Comparison of ENCODE assay signal across 20 cellular contexts in the genomic region with DNA sequence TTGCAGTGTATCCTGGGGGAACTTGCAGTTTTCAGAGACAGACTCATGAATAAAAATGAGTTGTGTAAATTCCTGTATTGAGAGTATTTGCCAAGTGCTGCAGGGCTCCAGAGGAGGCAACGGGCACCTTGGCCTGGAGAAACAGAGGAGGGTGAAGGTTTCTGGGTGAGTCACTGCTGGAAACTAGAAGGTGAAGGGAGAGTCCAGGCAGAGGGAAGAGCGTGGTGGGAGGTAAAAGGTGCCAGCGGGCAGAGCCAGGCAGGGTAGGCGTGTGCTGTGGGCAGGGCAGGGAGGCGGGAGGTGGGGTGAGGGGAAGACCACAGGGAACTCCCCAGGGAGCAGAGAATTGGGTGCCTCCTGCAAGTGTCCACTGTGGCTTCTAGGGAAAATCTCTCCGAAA.
DNase-seq lines count a peak whose midpoint lies in the region; ATAC-seq and TF ChIP-seq lines count a peak whose summit lies in the region.
"Had no signal": no experiment of that assay in that cellular context is flagged by ENCODE, and none has a peak within 500 bp of the region (broad histone marks: within the 10 kb centered on the region; RNA-seq: fewer than 3 reads in every experiment).

No MANE protein-coding gene starts in this region.

- H3K27ac ChIP-seq in foreskin keratinocyte, result peak overlapping the region; percentile 91
- H3K27ac ChIP-seq: neutrophil, thoracic aorta had no signal

- H3K4me1 Mint-ChIP-seq in type B pancreatic cell (ENCODE audit: unreplicated experiment), result no peaks in the 10 kb centered on the region

- ATAC-seq in foreskin keratinocyte, result peak; percentile 89
- no peak for ATAC-seq in HG03469 (IDR thresholded peaks at IDR 0.05; ENCODE audit: unreplicated experiment)
- no peak for ATAC-seq in GM19023 (IDR thresholded peaks at IDR 0.05; ENCODE audit: unreplicated experiment)
- ATAC-seq: activated CD8-positive, alpha-beta T cell treated with anti-CD3 and anti-CD28 coated beads, Interleukin-2, amount 10 ng/mL, durations not matched to agents 7 days and 5 days; activated T-cell treated with anti-CD3 and anti-CD28 coated beads, Interleukin-2, amount 50 U/mL, for 4 hours; GM23338 had no signal

- no peaks in the 10 kb centered on the region for H3K27me3 ChIP-seq in foreskin keratinocyte
- H3K27me3 ChIP-seq: neutrophil, right atrium auricular region had no signal

- peak overlapping the region; percentile 36 for H3K27ac Mint-ChIP-seq in type B pancreatic cell
- H3K27ac Mint-ChIP-seq: activated CD8-positive, alpha-beta T cell treated with anti-CD3 and anti-CD28 coated beads, Interleukin-2, amount 10 ng/mL, durations not matched to agents 7 days and 5 days; GM23338 had no signal

- TF ChIP-seq CTCF in foreskin keratinocyte (conservative IDR thresholded peaks at IDR 0.05), result no peak
- TF ChIP-seq CTCF in type B pancreatic cell (conservative IDR thresholded peaks at IDR 0.05), result no peak

- H3K9me3 Mint-ChIP-seq in type B pancreatic cell, result no peaks in the 10 kb centered on the region
- H3K9me3 Mint-ChIP-seq: activated T-cell treated with anti-CD3 and anti-CD28 coated beads, Interleukin-2, amount 50 U/mL, for 4 hours had no signal

- H3K36me3 Mint-ChIP-seq in type B pancreatic cell, result no peaks in the 10 kb centered on the region

- peaks cover 6% of the 10 kb centered on the region for H3K27me3 Mint-ChIP-seq in type B pancreatic cell

- DNase-seq in HPDE6-E6E7 (ENCODE audit: extremely low spot score), result peak; percentile 53
- peak; percentile 33 for DNase-seq in SW480 (ENCODE audit: low spot score)
- peak in 1 of 2 donors; percentile 68 for DNase-seq in foreskin keratinocyte
- DNase-seq in type B pancreatic cell (ENCODE audit: extremely low spot score, unreplicated experiment), result no peak
- DNase-seq in DMS153 treated with DMSO at 0.1 percent for 48 hours (lab: John Stamatoyannopoulos, UW; ENCODE audit: unreplicated experiment), result no peak
- DNase-seq: activated CD8-positive, alpha-beta T cell treated with anti-CD3 and anti-CD28 coated beads, Interleukin-2, amount 10 ng/mL, durations not matched to agents 7 days and 5 days; activated naive CD4-positive, alpha-beta T cell treated with anti-CD3 and anti-CD28 coated beads, Interleukin-2, amount 50 U/mL, for 16 hours; activated T-cell treated with anti-CD3 and anti-CD28 coated beads, Interleukin-2, amount 50 U/mL, for 4 hours; AML-193; left ventricle myocardium inferior; NCI-H146; NCI-H2171 treated with DMSO at 0.1 percent for 48 hours; NCI-H69; T1000 had no signal

- H3K4me3 Mint-ChIP-seq in type B pancreatic cell, result no peak overlapping the region
- H3K4me3 Mint-ChIP-seq: activated CD8-positive, alpha-beta T cell treated with anti-CD3 and anti-CD28 coated beads, Interleukin-2, amount 10 ng/mL, durations not matched to agents 7 days and 5 days; activated T-cell treated with anti-CD3 and anti-CD28 coated beads, Interleukin-2, amount 50 U/mL, for 4 hours; GM23338 had no signal

- H3K4me1 ChIP-seq in foreskin keratinocyte, result peaks cover 23% of the 10 kb centered on the region

Comparison
In these comparisons a context has a peak if more than half of its experiments do, and no peak if none do; other contexts are left out.
1. DNase-seq: peak in HPDE6-E6E7 (single experiment) and SW480 (single experiment); none in type B pancreatic cell (single experiment) and DMS153 treated with DMSO at 0.1 percent for 48 hours (single experiment).